37 cellular contexts compared by ENCODE assay signal in genomic region chrX:49701323-49701722, GRCh38. TPM values are rescaled to one million over a fixed set of nuclear protein-coding genes. Genes with fewer than 3 reads are reported as not detected.
"Had no signal": no experiment of that assay in that cellular context is flagged by ENCODE, and none has a peak within 500 bp of the region (broad histone marks: within the 10 kb centered on the region; RNA-seq: fewer than 3 reads in every experiment).

No MANE protein-coding gene starts in this region.

- H3K27me3 ChIP-seq: neutrophil, ovary, suprapubic skin, testis, tibial artery, transverse colon, upper lobe of right lung, uterus had no signal

- H3K9me3 Mint-ChIP-seq: natural killer cell; neural crest cell; stimulated activated memory B cell treated with anti-CD40 and anti-IgM and Interleukin-4, amounts not matched to agents 10 μg/mL and 1 μg/mL and 100 μg/mL, for 72 hours; stimulated activated naive CD8-positive, alpha-beta T cell treated with anti-CD3 and anti-CD28 coated beads, Interleukin-15, amount 100 ng/mL, for 72 hours; type B pancreatic cell had no signal

- H3K9me3 ChIP-seq: neutrophil, psoas muscle, suprapubic skin, testis, tibial artery, transverse colon, upper lobe of right lung, uterus had no signal

- H3K9ac ChIP-seq: parathyroid adenoma had no signal

- H2AFZ ChIP-seq: parathyroid adenoma had no signal

- H3K27ac ChIP-seq: neutrophil, ovary, parathyroid adenoma, psoas muscle, skin epidermis, spleen, suprapubic skin, testis, tibial artery, transverse colon, upper lobe of right lung, uterus had no signal

- ATAC-seq: naive thymus-derived CD4-positive, alpha-beta T cell; natural killer cell; psoas muscle; right cardiac atrium; sciatic nerve; stimulated activated memory B cell treated with anti-CD40 and anti-IgM and Interleukin-4, amounts not matched to agents 10 μg/mL and 1 μg/mL and 100 μg/mL, for 72 hours; stimulated activated naive CD8-positive, alpha-beta T cell treated with anti-CD3 and anti-CD28 coated beads, Interleukin-15, amount 100 ng/mL, for 72 hours; stimulated activated naive CD8-positive, alpha-beta T cell treated with anti-CD3 and anti-CD28 coated beads, Interleukin-15, Interleukin-2, amounts not matched to agents 100 U/mL and 50 U/mL, for 24 hours; upper lobe of right lung had no signal

- H3K36me3 ChIP-seq: neutrophil, ovary, spleen, suprapubic skin, tibial artery, transverse colon, upper lobe of right lung, uterus had no signal

- H3K27me3 Mint-ChIP-seq: progenitor cell of endocrine pancreas, type B pancreatic cell had no signal

- H3K36me3 Mint-ChIP-seq: naive thymus-derived CD4-positive, alpha-beta T cell; natural killer cell; stimulated activated memory B cell treated with anti-CD40 and anti-IgM and Interleukin-4, amounts not matched to agents 10 μg/mL and 1 μg/mL and 100 μg/mL, for 72 hours; type B pancreatic cell had no signal

- H3K4me1 ChIP-seq: parathyroid adenoma, psoas muscle, spleen, suprapubic skin, testis, tibial artery, transverse colon, upper lobe of right lung, uterus had no signal

- H3K4me1 Mint-ChIP-seq: naive thymus-derived CD4-positive, alpha-beta T cell; natural killer cell; neural crest cell; stimulated activated memory B cell treated with anti-CD40 and anti-IgM and Interleukin-4, amounts not matched to agents 10 μg/mL and 1 μg/mL and 100 μg/mL, for 72 hours; stimulated activated naive CD8-positive, alpha-beta T cell treated with anti-CD3 and anti-CD28 coated beads, Interleukin-15, amount 100 ng/mL, for 72 hours had no signal

- H3K4me3 ChIP-seq: ovary, psoas muscle, skin epidermis, smooth muscle cell, spleen, suprapubic skin, testis, tibial artery, transverse colon, upper lobe of right lung, uterus had no signal

- H3K4me2 ChIP-seq: smooth muscle cell had no signal

- H3K79me2 ChIP-seq: parathyroid adenoma had no signal

- H3K27ac Mint-ChIP-seq: naive thymus-derived CD4-positive, alpha-beta T cell; natural killer cell; progenitor cell of endocrine pancreas; stimulated activated memory B cell treated with anti-CD40 and anti-IgM and Interleukin-4, amounts not matched to agents 10 μg/mL and 1 μg/mL and 100 μg/mL, for 72 hours; stimulated activated naive CD8-positive, alpha-beta T cell treated with anti-CD3 and anti-CD28 coated beads, Interleukin-15, amount 100 ng/mL, for 72 hours; type B pancreatic cell had no signal

- H3K4me3 Mint-ChIP-seq: naive thymus-derived CD4-positive, alpha-beta T cell; natural killer cell; nephron; neural crest cell; stimulated activated memory B cell treated with anti-CD40 and anti-IgM and Interleukin-4, amounts not matched to agents 10 μg/mL and 1 μg/mL and 100 μg/mL, for 72 hours; stimulated activated naive CD8-positive, alpha-beta T cell treated with anti-CD3 and anti-CD28 coated beads, Interleukin-15, amount 100 ng/mL, for 72 hours; type B pancreatic cell had no signal

- DNase-seq: naive thymus-derived CD4-positive, alpha-beta T cell; natural killer cell; nucleus accumbens; ovary; posterior cingulate gyrus; psoas muscle; right cardiac atrium; spleen; stimulated activated CD4-positive, alpha-beta T cell treated with anti-CD3 and anti-CD28 coated beads, Interleukin-12 subunit alpha, Interleukin-12 subunit beta, amount 100 ng/mL, for 4 hours; stimulated activated CD4-positive, alpha-beta T cell treated with anti-CD3 and anti-CD28 coated beads, Interleukin-1b, Interleukin-23, amount 100 ng/mL, for 48 hours; stimulated activated CD4-positive, alpha-beta T cell treated with anti-CD3 and anti-CD28 coated beads, Interleukin-4, amount 100 ng/mL, for 1 hour; stimulated activated CD4-positive, alpha-beta T cell treated with anti-CD3 and anti-CD28 coated beads, Interleukin-4, amount 100 ng/mL, for 4 hours; stimulated activated CD8-positive, alpha-beta memory T cell treated with anti-CD3 and anti-CD28 coated beads, Interleukin-4, amount 100 ng/mL, for 48 hours; stimulated activated naive CD4-positive, alpha-beta T cell; stimulated activated naive CD8-positive, alpha-beta T cell treated with anti-CD3 and anti-CD28 coated beads, Interleukin-15, amount 100 ng/mL, for 72 hours; stimulated activated naive CD8-positive, alpha-beta T cell treated with anti-CD3 and anti-CD28 coated beads, Interleukin-15, Interleukin-2, amounts not matched to agents 100 U/mL and 50 U/mL, for 24 hours; substantia nigra; testis; tibial artery; transverse colon; upper lobe of right lung; uterus had no signal

RNA-seq across cellular contexts. Expression of gene PAGE1, which starts 5.5 kb away (rescaled TPM):
- total RNA-seq: naive thymus-derived CD4-positive, alpha-beta T cell; natural killer cell; neural crest cell; omental fat pad; ovary; progenitor cell of endocrine pancreas; psoas muscle; renal cortical epithelial cell; right cardiac atrium; sciatic nerve; smooth muscle cell; spleen; suprapubic skin; transverse colon; upper lobe of right lung; urinary bladder; uterus had no signal
- polyA plus RNA-seq: naive thymus-derived CD4-positive, alpha-beta T cell; ovary; psoas muscle; right cardiac atrium; smooth muscle cell; spleen; thymus; urinary bladder had no signal
